Comparison of ENCODE assay signal across 1 cellular context in the genomic region with DNA sequence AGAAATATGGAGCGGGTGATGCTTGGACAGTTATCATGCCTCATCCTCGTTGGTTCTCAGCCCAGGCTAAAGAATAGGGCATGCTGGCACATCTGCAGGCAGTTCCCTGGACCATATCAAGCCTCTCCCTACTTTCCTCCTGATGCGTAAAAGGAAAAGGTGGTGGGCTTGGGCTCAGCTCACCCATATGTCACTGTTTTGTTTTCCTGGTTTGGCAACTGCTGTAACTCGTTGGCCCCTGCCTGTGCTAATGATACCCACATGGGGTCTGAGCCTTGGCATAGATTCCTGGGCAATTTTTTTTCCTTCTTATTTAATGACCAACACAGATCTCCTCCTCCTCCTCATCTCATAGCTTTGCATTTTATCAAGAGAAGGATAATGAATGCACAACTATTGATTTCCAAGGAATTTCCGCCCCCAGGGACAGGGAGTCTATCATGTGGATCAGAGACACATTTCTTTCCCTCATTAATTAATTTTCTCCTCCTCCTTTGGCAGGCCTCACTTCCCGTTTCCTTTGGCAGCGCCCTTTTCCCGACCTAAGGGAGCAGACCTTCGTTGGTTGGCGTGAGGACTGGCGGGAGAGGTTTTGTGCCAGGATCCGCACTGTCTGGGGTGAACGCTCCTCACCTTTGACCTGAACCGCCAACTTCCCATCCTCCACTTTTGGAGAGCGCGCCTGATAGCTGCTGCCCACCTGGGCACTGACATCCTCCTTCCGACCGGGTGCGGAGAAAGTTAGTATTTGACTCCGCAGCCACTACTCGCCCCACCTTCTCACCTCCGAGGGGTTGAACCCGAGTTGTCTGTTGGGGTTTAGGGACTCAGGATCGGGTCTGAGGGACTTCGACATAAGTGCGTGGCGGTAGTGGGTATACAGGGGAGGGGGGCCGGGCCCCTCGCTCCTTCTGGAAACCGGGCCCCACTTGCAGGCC.
TF ChIP-seq lines count a peak whose summit lies in the region.

No MANE protein-coding gene starts in this region.

TF ChIP-seq in WTC11, 78 proteins besides CTCF, POLR2A, EP300 and RAD21 (continued from another document):
- TF ChIP-seq, protein P1, sequence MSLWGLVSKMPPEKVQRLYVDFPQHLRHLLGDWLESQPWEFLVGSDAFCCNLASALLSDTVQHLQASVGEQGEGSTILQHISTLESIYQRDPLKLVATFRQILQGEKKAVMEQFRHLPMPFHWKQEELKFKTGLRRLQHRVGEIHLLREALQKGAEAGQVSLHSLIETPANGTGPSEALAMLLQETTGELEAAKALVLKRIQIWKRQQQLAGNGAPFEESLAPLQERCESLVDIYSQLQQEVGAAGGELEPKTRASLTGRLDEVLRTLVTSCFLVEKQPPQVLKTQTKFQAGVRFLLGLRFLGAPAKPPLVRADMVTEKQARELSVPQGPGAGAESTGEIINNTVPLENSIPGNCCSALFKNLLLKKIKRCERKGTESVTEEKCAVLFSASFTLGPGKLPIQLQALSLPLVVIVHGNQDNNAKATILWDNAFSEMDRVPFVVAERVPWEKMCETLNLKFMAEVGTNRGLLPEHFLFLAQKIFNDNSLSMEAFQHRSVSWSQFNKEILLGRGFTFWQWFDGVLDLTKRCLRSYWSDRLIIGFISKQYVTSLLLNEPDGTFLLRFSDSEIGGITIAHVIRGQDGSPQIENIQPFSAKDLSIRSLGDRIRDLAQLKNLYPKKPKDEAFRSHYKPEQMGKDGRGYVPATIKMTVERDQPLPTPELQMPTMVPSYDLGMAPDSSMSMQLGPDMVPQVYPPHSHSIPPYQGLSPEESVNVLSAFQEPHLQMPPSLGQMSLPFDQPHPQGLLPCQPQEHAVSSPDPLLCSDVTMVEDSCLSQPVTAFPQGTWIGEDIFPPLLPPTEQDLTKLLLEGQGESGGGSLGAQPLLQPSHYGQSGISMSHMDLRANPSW (CRISPR knock-in tag; conservative IDR thresholded peaks at IDR 0.05; ENCODE audit: low read depth), result no peak
